In genomic region chr2:156342252-156343095, GRCh38 we compare ENCODE assay signal across 8 cellular contexts. TPM values are rescaled to one million over a fixed set of nuclear protein-coding genes. Genes with fewer than 3 reads are reported as not detected.
DNase-seq lines count a peak whose midpoint lies in the region; ATAC-seq and TF ChIP-seq lines count a peak whose summit lies in the region.

No MANE protein-coding gene starts in this region.

- H3K27me3 ChIP-seq in OCI-LY3 (ENCODE audit: low read depth, low read length), result no peaks in the 10 kb centered on the region
- H3K27me3 ChIP-seq in muscle layer of duodenum (ENCODE audit: low read depth, low read length), result no peaks in the 10 kb centered on the region

- H3K27ac ChIP-seq in OCI-LY3 (ENCODE audit: low read length) (peak overlapping the region; percentile 83), muscle layer of duodenum (ENCODE audit: low read length) (peak overlapping the region; percentile 98)

- ATAC-seq in GM21447 (IDR thresholded peaks at IDR 0.05; ENCODE audit: unreplicated experiment), result peak; percentile 47
- peak; percentile 64 to 67 for ATAC-seq in activated T-cell treated with anti-CD3 and anti-CD28 coated beads, Interleukin-2, amount 50 U/mL, for 4 hours
- peak; percentile 91 for ATAC-seq in esophagus mucosa

- H3K4me3 Mint-ChIP-seq in activated T-cell treated with anti-CD3 and anti-CD28 coated beads, Interleukin-2, amount 50 U/mL, for 4 hours, result peak overlapping the region; percentile 89

- H3K9me3 Mint-ChIP-seq in activated T-cell treated with anti-CD3 and anti-CD28 coated beads, Interleukin-2, amount 50 U/mL, for 4 hours, result no peaks in the 10 kb centered on the region

- H3K27me3 Mint-ChIP-seq in activated T-cell treated with anti-CD3 and anti-CD28 coated beads, Interleukin-2, amount 50 U/mL, for 4 hours (ENCODE audit: low read depth), result no peaks in the 10 kb centered on the region

- H3K4me3 ChIP-seq in OCI-LY3 (ENCODE audit: low read length) (peak overlapping the region; percentile 90), muscle layer of duodenum (ENCODE audit: low read depth in 1 of 2, low read length in 2 of 2) (peak overlapping the region; percentile 77 to 90)

- peaks cover 53% of the 10 kb centered on the region for H3K4me1 Mint-ChIP-seq in activated T-cell treated with anti-CD3 and anti-CD28 coated beads, Interleukin-2, amount 50 U/mL, for 4 hours (ENCODE audit: low read depth)

- no peaks in the 10 kb centered on the region for H3K79me2 ChIP-seq in OCI-LY3 (ENCODE audit: low read length)

- H3K9ac ChIP-seq in OCI-LY3 (ENCODE audit: low read length), result peak overlapping the region; percentile 96

- H3K9me3 ChIP-seq in OCI-LY3 (ENCODE audit: insufficient read depth, low read length) (no peaks in the 10 kb centered on the region), muscle layer of duodenum (ENCODE audit: control insufficient read depth in 1 of 2, low read length in 2 of 2) (no peaks in the 10 kb centered on the region)

- no peaks in the 10 kb centered on the region for H3K36me3 ChIP-seq in OCI-LY3 (replicated peaks; ENCODE audit: low read depth, low read length)
- H3K36me3 ChIP-seq in muscle layer of duodenum (ENCODE audit: control insufficient read depth in 1 of 2, insufficient read depth in 2 of 2, low read length in 2 of 2), result peaks cover 0 to 4% of the 10 kb centered on the region in 2 donors

- DNase-seq in D341Med (ENCODE audit: low spot score) (peak; percentile 90), HUDEP-2 (lab: John Stamatoyannopoulos, UW; ENCODE audit: unreplicated experiment in 76 of 76) (peak in 75 of 76 experiments; percentile 22 to 90 (median 83))
- DNase-seq in activated T-cell treated with anti-CD3 and anti-CD28 coated beads, Interleukin-2, amount 50 U/mL, for 4 hours, result peak; percentile 87
- DNase-seq in stimulated activated CD8-positive, alpha-beta memory T cell treated with anti-CD3 and anti-CD28 coated beads, Interleukin-7, amount 100 ng/mL, for 1 hour (ENCODE audit: low read depth in 2 of 2), result peak; percentile 76

- no peak for TF ChIP-seq CTCF in OCI-LY3 (IDR thresholded peaks at IDR 0.05; ENCODE audit: low read depth, low read length)

- peak overlapping the region; percentile 83 for H2AFZ ChIP-seq in OCI-LY3 (ENCODE audit: low read depth, low read length)

- peak overlapping the region; percentile 94 for H3K4me2 ChIP-seq in OCI-LY3 (ENCODE audit: low read length)

- no peaks in the 10 kb centered on the region for H4K20me1 ChIP-seq in OCI-LY3 (ENCODE audit: insufficient read depth, low read length)

- H3K4me1 ChIP-seq in OCI-LY3 (ENCODE audit: low read length) (peaks cover 17% of the 10 kb centered on the region), muscle layer of duodenum (ENCODE audit: control insufficient read depth in 1 of 2, insufficient read depth in 2 of 2, low read length in 2 of 2) (peaks cover 6 to 8% of the 10 kb centered on the region in 2 donors)

- no peaks in the 10 kb centered on the region for H3K36me3 Mint-ChIP-seq in activated T-cell treated with anti-CD3 and anti-CD28 coated beads, Interleukin-2, amount 50 U/mL, for 4 hours (ENCODE audit: insufficient read depth)

RNA-seq across cellular contexts. Expression of gene NR4A2, which starts 10.0 kb away (rescaled TPM):
- total RNA-seq in activated T-cell treated with anti-CD3 and anti-CD28 coated beads, Interleukin-2, amount 50 U/mL, for 4 hours, result 10 to 100 TPM; 27.8 to 29.7 (median 29.6) TPM
- 3.1 TPM for total RNA-seq in esophagus mucosa

Comparison
In these comparisons a context has a peak if more than half of its experiments do, and no peak if none do; other contexts are left out.
1. Peak in every context shown above with its lines: DNase-seq, ATAC-seq, H3K4me3 ChIP-seq and H3K27ac ChIP-seq.